ENCODE assay signal across 26 cellular contexts in genomic region chr21:31905444-31906400, GRCh38. TPM values are rescaled to one million over a fixed set of nuclear protein-coding genes. Genes with fewer than 3 reads are reported as not detected.
DNase-seq lines count a peak whose midpoint lies in the region; ATAC-seq and TF ChIP-seq lines count a peak whose summit lies in the region.
"Had no signal": no experiment of that assay in that cellular context is flagged by ENCODE, and none has a peak within 500 bp of the region (broad histone marks: within the 10 kb centered on the region; RNA-seq: fewer than 3 reads in every experiment).

No MANE protein-coding gene starts in this region.

- TF ChIP-seq CTCF in AG10803 (conservative IDR thresholded peaks at IDR 0.05; ENCODE audit: low read length) (no peak), brain (conservative IDR thresholded peaks at IDR 0.05) (no peak), neural crest cell (conservative IDR thresholded peaks at IDR 0.05) (no peak), chondrocyte (IDR thresholded peaks at IDR 0.05) (no peak)

- H3K27ac Mint-ChIP-seq in brain (peak overlapping the region in 4 of 5 experiments; percentile 56 to 85 (median 79)), neural crest cell (ENCODE audit: unreplicated experiment) (peak overlapping the region; percentile 3), chondrocyte (ENCODE audit: unreplicated experiment) (no peak overlapping the region)
- H3K27ac Mint-ChIP-seq: activated CD4-positive, alpha-beta memory T cell treated with anti-CD3 and anti-CD28 coated beads, Interleukin-2, amount 10 ng/mL, durations not matched to agents 7 days and 5 days; activated naive CD4-positive, alpha-beta T cell treated with anti-CD3 and anti-CD28 coated beads, Interleukin-2, amount 50 U/mL, for 72 hours; activated T-helper 2 cell treated with anti-CD3 and anti-CD28 coated beads, Interferon-gamma antibody, Interleukin-2, Interleukin-4, amounts not matched to agents 10 μg/mL and 5 μg/mL and 100 μg/mL, durations not matched to agents 14 hours and 24 hours and 36 hours; stimulated activated effector memory CD8-positive, alpha-beta T cell treated with anti-CD3 and anti-CD28 coated beads, Interleukin-12 subunit alpha, Interleukin-12 subunit beta, amount 100 ng/mL, for 72 hours; T-helper 1 cell treated with Interleukin-12 subunit alpha and Interleukin-12 subunit beta and Interleukin-4 antibody, amounts not matched to agents 30 μg/mL and 1 μg/mL, for 36 hours had no signal

- H3K4me3 ChIP-seq in AG10803 (ENCODE audit: low read length) = no peak overlapping the region
- H3K4me3 ChIP-seq: gastrocnemius medialis, left ventricle myocardium inferior, Peyer's patch, sigmoid colon, upper lobe of left lung had no signal

- intact Hi-C loops in head of caudate nucleus (cut with DNase I) = no loop called here

- H3K4me3 Mint-ChIP-seq in brain (peak overlapping the region in 3 of 5 experiments; percentile 6 to 30 (median 24)), neural crest cell (no peak overlapping the region), chondrocyte (ENCODE audit: unreplicated experiment) (no peak overlapping the region)
- H3K4me3 Mint-ChIP-seq: activated CD4-positive, alpha-beta memory T cell treated with anti-CD3 and anti-CD28 coated beads, Interleukin-2, amount 10 ng/mL, durations not matched to agents 7 days and 5 days; central memory CD8-positive, alpha-beta T cell; naive thymus-derived CD8-positive, alpha-beta T cell; stimulated activated effector memory CD8-positive, alpha-beta T cell treated with anti-CD3 and anti-CD28 coated beads, Interleukin-12 subunit alpha, Interleukin-12 subunit beta, amount 100 ng/mL, for 72 hours; T-helper 1 cell treated with Interleukin-12 subunit alpha and Interleukin-12 subunit beta and Interleukin-4 antibody, amounts not matched to agents 30 μg/mL and 1 μg/mL, for 36 hours had no signal

- no peak for ATAC-seq in HG03439 (IDR thresholded peaks at IDR 0.05; ENCODE audit: unreplicated experiment)
- no peak for ATAC-seq in GM21381 (IDR thresholded peaks at IDR 0.05; ENCODE audit: unreplicated experiment)
- ATAC-seq: activated naive CD4-positive, alpha-beta T cell treated with anti-CD3 and anti-CD28 coated beads, Interleukin-2, amount 50 U/mL, for 72 hours; gastrocnemius medialis; naive thymus-derived CD8-positive, alpha-beta T cell; stimulated activated effector memory CD8-positive, alpha-beta T cell treated with anti-CD3 and anti-CD28 coated beads, Interleukin-12 subunit alpha, Interleukin-12 subunit beta, amount 100 ng/mL, for 72 hours had no signal

- H3K4me1 Mint-ChIP-seq in brain (peaks cover 78% of the 10 kb centered on the region), neural crest cell (peaks cover 82% of the 10 kb centered on the region), chondrocyte (ENCODE audit: low read depth) (peaks cover 39% of the 10 kb centered on the region)
- H3K4me1 Mint-ChIP-seq: activated CD4-positive, alpha-beta memory T cell treated with anti-CD3 and anti-CD28 coated beads, Interleukin-2, amount 10 ng/mL, durations not matched to agents 7 days and 5 days; central memory CD8-positive, alpha-beta T cell; stimulated activated effector memory CD8-positive, alpha-beta T cell treated with anti-CD3 and anti-CD28 coated beads, Interleukin-12 subunit alpha, Interleukin-12 subunit beta, amount 100 ng/mL, for 72 hours had no signal

- H3K9me3 Mint-ChIP-seq in brain (peaks cover 0 to 5% (median 0%) of the 10 kb centered on the region in 5 experiments), neural crest cell (no peaks in the 10 kb centered on the region), chondrocyte (ENCODE audit: low read depth) (no peaks in the 10 kb centered on the region)
- H3K9me3 Mint-ChIP-seq: activated CD4-positive, alpha-beta memory T cell treated with anti-CD3 and anti-CD28 coated beads, Interleukin-2, amount 10 ng/mL, durations not matched to agents 7 days and 5 days; activated naive CD4-positive, alpha-beta T cell treated with anti-CD3 and anti-CD28 coated beads, Interleukin-2, amount 50 U/mL, for 72 hours; activated T-helper 2 cell treated with anti-CD3 and anti-CD28 coated beads, Interferon-gamma antibody, Interleukin-2, Interleukin-4, amounts not matched to agents 10 μg/mL and 5 μg/mL and 100 μg/mL, durations not matched to agents 14 hours and 24 hours and 36 hours; central memory CD8-positive, alpha-beta T cell; naive thymus-derived CD8-positive, alpha-beta T cell; stimulated activated effector memory CD8-positive, alpha-beta T cell treated with anti-CD3 and anti-CD28 coated beads, Interleukin-12 subunit alpha, Interleukin-12 subunit beta, amount 100 ng/mL, for 72 hours; T-helper 1 cell treated with Interleukin-12 subunit alpha and Interleukin-12 subunit beta and Interleukin-4 antibody, amounts not matched to agents 30 μg/mL and 1 μg/mL, for 36 hours had no signal

- DNase-seq in AG10803 (ENCODE audit: low read depth) (peak; percentile 76), NCI-H2227 (lab: John Stamatoyannopoulos, UW; ENCODE audit: unreplicated experiment) (peak; percentile 67), neural crest cell (ENCODE audit: low read depth, low spot score) (no peak), head of caudate nucleus (no peak), chondrocyte (ENCODE audit: low spot score) (no peak)
- DNase-seq: activated CD4-positive, alpha-beta memory T cell treated with anti-CD3 and anti-CD28 coated beads, Interleukin-2, amount 10 ng/mL, durations not matched to agents 7 days and 5 days; activated CD4-positive, CD25-positive, alpha-beta regulatory T cell treated with anti-CD3 and anti-CD28 coated beads, Interleukin-2, amount 50 U/mL, for 72 hours; gastrocnemius medialis; hippocampal formation; left ventricle myocardium inferior; midbrain; naive thymus-derived CD8-positive, alpha-beta T cell; NCI-H1694; Peyer's patch; sigmoid colon; stimulated activated CD4-positive, alpha-beta T cell treated with anti-CD3 and anti-CD28 coated beads, Interleukin-4, amount 100 ng/mL, for 24 hours; substantia nigra; upper lobe of left lung had no signal

- H3K36me3 Mint-ChIP-seq in brain (peaks cover 9% of the 10 kb centered on the region), neural crest cell (ENCODE audit: low read depth) (peaks cover 3% of the 10 kb centered on the region), chondrocyte (ENCODE audit: low read depth) (no peaks in the 10 kb centered on the region)
- H3K36me3 Mint-ChIP-seq: activated naive CD4-positive, alpha-beta T cell treated with anti-CD3 and anti-CD28 coated beads, Interleukin-2, amount 50 U/mL, for 72 hours; stimulated activated effector memory CD8-positive, alpha-beta T cell treated with anti-CD3 and anti-CD28 coated beads, Interleukin-12 subunit alpha, Interleukin-12 subunit beta, amount 100 ng/mL, for 72 hours had no signal

- H3K27me3 Mint-ChIP-seq in brain (no peaks in the 10 kb centered on the region), neural crest cell (ENCODE audit: low read depth) (no peaks in the 10 kb centered on the region), chondrocyte (ENCODE audit: low read depth) (no peaks in the 10 kb centered on the region)

RNA-seq across cellular contexts. Expression of gene HUNK, which starts 32.9 kb away (rescaled TPM):
- 10.6 TPM for polyA plus RNA-seq in brain (ENCODE audit: insufficient read depth, low read depth, low replicate concordance)
- total RNA-seq in neural crest cell (29.1 and 39.6 TPM in 2 replicates), chondrocyte (0.92 to 1.7 TPM (median 1.6 TPM) in 3 replicates)

Comparison
In these comparisons a context has a peak if more than half of its experiments do, and no peak if none do; other contexts are left out.
1. DNase-seq: peak in AG10803 (single experiment) and NCI-H2227 (single experiment); none in neural crest cell (single experiment), head of caudate nucleus (0 of 42) and chondrocyte (single experiment).
2. H3K4me3 Mint-ChIP-seq: peak in brain (3 of 5); none in neural crest cell (single experiment) and chondrocyte (single experiment).
3. RNA of gene HUNK, which starts 32.9 kb away (total RNA-seq): 29.1 to 39.6 TPM in neural crest cell; 0.92 to 1.7 TPM in chondrocyte; every median in the first group is over 10 times any median in the second.